ENCODE assay signal across 1 cellular context in genomic region chr2:85324639-85325465, GRCh38.
TF ChIP-seq lines count a peak whose summit lies in the region.

No MANE protein-coding gene starts in this region.

TF ChIP-seq in HepG2, 621 proteins besides CTCF, POLR2A, EP300 and RAD21 (continued from another document and continues in another):
- TF ChIP-seq, protein P1, sequence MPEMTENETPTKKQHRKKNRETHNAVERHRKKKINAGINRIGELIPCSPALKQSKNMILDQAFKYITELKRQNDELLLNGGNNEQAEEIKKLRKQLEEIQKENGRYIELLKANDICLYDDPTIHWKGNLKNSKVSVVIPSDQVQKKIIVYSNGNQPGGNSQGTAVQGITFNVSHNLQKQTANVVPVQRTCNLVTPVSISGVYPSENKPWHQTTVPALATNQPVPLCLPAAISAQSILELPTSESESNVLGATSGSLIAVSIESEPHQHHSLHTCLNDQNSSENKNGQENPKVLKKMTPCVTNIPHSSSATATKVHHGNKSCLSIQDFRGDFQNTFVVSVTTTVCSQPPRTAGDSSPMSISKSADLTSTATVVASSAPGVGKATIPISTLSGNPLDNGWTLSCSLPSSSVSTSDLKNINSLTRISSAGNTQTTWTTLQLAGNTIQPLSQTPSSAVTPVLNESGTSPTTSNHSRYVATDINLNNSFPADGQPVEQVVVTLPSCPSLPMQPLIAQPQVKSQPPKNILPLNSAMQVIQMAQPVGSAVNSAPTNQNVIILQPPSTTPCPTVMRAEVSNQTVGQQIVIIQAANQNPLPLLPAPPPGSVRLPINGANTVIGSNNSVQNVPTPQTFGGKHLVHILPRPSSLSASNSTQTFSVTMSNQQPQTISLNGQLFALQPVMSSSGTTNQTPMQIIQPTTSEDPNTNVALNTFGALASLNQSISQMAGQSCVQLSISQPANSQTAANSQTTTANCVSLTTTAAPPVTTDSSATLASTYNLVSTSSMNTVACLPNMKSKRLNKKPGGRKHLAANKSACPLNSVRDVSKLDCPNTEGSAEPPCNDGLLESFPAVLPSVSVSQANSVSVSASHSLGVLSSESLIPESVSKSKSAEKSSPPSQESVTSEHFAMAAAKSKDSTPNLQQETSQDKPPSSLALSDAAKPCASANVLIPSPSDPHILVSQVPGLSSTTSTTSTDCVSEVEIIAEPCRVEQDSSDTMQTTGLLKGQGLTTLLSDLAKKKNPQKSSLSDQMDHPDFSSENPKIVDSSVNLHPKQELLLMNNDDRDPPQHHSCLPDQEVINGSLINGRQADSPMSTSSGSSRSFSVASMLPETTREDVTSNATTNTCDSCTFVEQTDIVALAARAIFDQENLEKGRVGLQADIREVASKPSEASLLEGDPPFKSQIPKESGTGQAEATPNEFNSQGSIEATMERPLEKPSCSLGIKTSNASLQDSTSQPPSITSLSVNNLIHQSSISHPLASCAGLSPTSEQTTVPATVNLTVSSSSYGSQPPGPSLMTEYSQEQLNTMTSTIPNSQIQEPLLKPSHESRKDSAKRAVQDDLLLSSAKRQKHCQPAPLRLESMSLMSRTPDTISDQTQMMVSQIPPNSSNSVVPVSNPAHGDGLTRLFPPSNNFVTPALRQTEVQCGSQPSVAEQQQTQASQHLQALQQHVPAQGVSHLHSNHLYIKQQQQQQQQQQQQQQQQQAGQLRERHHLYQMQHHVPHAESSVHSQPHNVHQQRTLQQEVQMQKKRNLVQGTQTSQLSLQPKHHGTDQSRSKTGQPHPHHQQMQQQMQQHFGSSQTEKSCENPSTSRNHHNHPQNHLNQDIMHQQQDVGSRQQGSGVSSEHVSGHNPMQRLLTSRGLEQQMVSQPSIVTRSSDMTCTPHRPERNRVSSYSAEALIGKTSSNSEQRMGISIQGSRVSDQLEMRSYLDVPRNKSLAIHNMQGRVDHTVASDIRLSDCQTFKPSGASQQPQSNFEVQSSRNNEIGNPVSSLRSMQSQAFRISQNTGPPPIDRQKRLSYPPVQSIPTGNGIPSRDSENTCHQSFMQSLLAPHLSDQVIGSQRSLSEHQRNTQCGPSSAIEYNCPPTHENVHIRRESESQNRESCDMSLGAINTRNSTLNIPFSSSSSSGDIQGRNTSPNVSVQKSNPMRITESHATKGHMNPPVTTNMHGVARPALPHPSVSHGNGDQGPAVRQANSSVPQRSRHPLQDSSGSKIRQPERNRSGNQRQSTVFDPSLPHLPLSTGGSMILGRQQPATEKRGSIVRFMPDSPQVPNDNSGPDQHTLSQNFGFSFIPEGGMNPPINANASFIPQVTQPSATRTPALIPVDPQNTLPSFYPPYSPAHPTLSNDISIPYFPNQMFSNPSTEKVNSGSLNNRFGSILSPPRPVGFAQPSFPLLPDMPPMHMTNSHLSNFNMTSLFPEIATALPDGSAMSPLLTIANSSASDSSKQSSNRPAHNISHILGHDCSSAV (CRISPR knock-in tag; IDR thresholded peaks at IDR 0.05; ENCODE audit: borderline replicate concordance), result 0 out of 2 replicates have a peak, but pooled peaks have one; percentile 29
- TF ChIP-seq ZNF550 (CRISPR knock-in tag; IDR thresholded peaks at IDR 0.05; ENCODE audit: borderline replicate concordance) (no peak), ZNF282 (IDR thresholded peaks at IDR 0.05; ENCODE audit: partially characterized antibody) (no peak), DR1 (CRISPR knock-in tag; IDR thresholded peaks at IDR 0.05) (peak; percentile 39; the same call in 1 of the 2 replicates), NFYC (CRISPR knock-in tag; IDR thresholded peaks at IDR 0.05) (no peak; the same call in 1 of the 2 replicates), ETV5 (CRISPR knock-in tag; IDR thresholded peaks at IDR 0.05; ENCODE audit: borderline replicate concordance) (peak; percentile 71; the same call in 1 of the 2 replicates), SRSF9 (IDR thresholded peaks at IDR 0.05; ENCODE audit: borderline replicate concordance, insufficient read depth, low read depth, low read length, poor library complexity, severe bottlenecking) (no peak), GABPA (IDR thresholded peaks at IDR 0.05; ENCODE audit: low read depth, low read length) (no peak), GABPA (CRISPR knock-in tag; IDR thresholded peaks at IDR 0.05; ENCODE audit: low read depth) (peak; percentile 41; the same call in 1 of the 2 replicates), CHD4 (IDR thresholded peaks at IDR 0.05; ENCODE audit: borderline replicate concordance, low read length) (no peak; the same call in 1 of the 2 replicates), ZBED4 (CRISPR knock-in tag; IDR thresholded peaks at IDR 0.05; ENCODE audit: borderline replicate concordance) (peak; percentile 48; the same call in 1 of the 2 replicates), YEATS4 (CRISPR knock-in tag; IDR thresholded peaks at IDR 0.05; ENCODE audit: borderline replicate concordance) (peak; percentile 44; the same call in 1 of the 2 replicates), ZBTB7B (CRISPR knock-in tag; IDR thresholded peaks at IDR 0.05) (peak; percentile 59; the same call in 1 of the 2 replicates), ZC3H13 (CRISPR knock-in tag; IDR thresholded peaks at IDR 0.05) (no peak; the same call in 1 of the 2 replicates), NCOA2 (CRISPR knock-in tag; IDR thresholded peaks at IDR 0.05) (peak; percentile 95), ADNP (CRISPR knock-in tag; IDR thresholded peaks at IDR 0.05) (no peak), ZNF883 (CRISPR knock-in tag; IDR thresholded peaks at IDR 0.05; ENCODE audit: not compliant biosample characterization) (no peak), THAP11 (CRISPR knock-in tag; IDR thresholded peaks at IDR 0.05) (peak; percentile 83), ZSCAN30 (CRISPR knock-in tag; IDR thresholded peaks at IDR 0.05) (no peak), ZNF713 (CRISPR knock-in tag; IDR thresholded peaks at IDR 0.05) (no peak), ATM (IDR thresholded peaks at IDR 0.05; ENCODE audit: borderline replicate concordance) (no peak), SPEN (CRISPR knock-in tag; IDR thresholded peaks at IDR 0.05; ENCODE audit: low read depth) (0 out of 2 replicates have a peak, but pooled peaks have one; percentile 22), TCF12 (IDR thresholded peaks at IDR 0.05) (no peak), TCF12 (CRISPR knock-in tag; IDR thresholded peaks at IDR 0.05) (peak; percentile 85), FOXA1 (IDR thresholded peaks at IDR 0.05) (no peak), FOXA1 (CRISPR knock-in tag; IDR thresholded peaks at IDR 0.05) (peak; percentile 30), CBFB (CRISPR knock-in tag; IDR thresholded peaks at IDR 0.05) (peak; percentile 64; the same call in 1 of the 2 replicates), ZNF333 (CRISPR knock-in tag; IDR thresholded peaks at IDR 0.05; ENCODE audit: borderline replicate concordance) (no peak), ZNF484 (CRISPR knock-in tag; IDR thresholded peaks at IDR 0.05; ENCODE audit: borderline replicate concordance, low read depth) (no peak), HIC2 (CRISPR knock-in tag; IDR thresholded peaks at IDR 0.05; ENCODE audit: low read depth) (no peak), SALL2 (CRISPR knock-in tag; IDR thresholded peaks at IDR 0.05) (0 out of 2 replicates have a peak, but pooled peaks have one; percentile 12), ZNF317 (CRISPR knock-in tag; IDR thresholded peaks at IDR 0.05) (peak; percentile 79), TCF7 (IDR thresholded peaks at IDR 0.05; ENCODE audit: low read depth) (peak; percentile 93), MXD3 (CRISPR knock-in tag; IDR thresholded peaks at IDR 0.05) (no peak), ZNF224 (CRISPR knock-in tag; IDR thresholded peaks at IDR 0.05) (0 out of 2 replicates have a peak, but pooled peaks have one; percentile 7), HDAC2 (CRISPR knock-in tag; IDR thresholded peaks at IDR 0.05) (peak; percentile 74; the same call in 1 of the 2 replicates), SP5 (CRISPR knock-in tag; IDR thresholded peaks at IDR 0.05; ENCODE audit: borderline replicate concordance, low read depth) (peak; percentile 28; the same call in 1 of the 2 replicates), ZNF572 (CRISPR knock-in tag; IDR thresholded peaks at IDR 0.05) (no peak), CHD2 (IDR thresholded peaks at IDR 0.05; ENCODE audit: low read depth, low read length) (no peak), ZZZ3 (CRISPR knock-in tag; IDR thresholded peaks at IDR 0.05; ENCODE audit: borderline replicate concordance) (no peak), SP140L (CRISPR knock-in tag; IDR thresholded peaks at IDR 0.05; ENCODE audit: borderline replicate concordance) (no peak; the same call in 1 of the 2 replicates), DBP (CRISPR knock-in tag; IDR thresholded peaks at IDR 0.05; ENCODE audit: not compliant biosample characterization) (no peak), NFKB2 (CRISPR knock-in tag; IDR thresholded peaks at IDR 0.05; ENCODE audit: borderline replicate concordance) (no peak), ZMYM2 (CRISPR knock-in tag; IDR thresholded peaks at IDR 0.05) (peak; percentile 30; the same call in 1 of the 2 replicates)
- TF ChIP-seq, protein P2, sequence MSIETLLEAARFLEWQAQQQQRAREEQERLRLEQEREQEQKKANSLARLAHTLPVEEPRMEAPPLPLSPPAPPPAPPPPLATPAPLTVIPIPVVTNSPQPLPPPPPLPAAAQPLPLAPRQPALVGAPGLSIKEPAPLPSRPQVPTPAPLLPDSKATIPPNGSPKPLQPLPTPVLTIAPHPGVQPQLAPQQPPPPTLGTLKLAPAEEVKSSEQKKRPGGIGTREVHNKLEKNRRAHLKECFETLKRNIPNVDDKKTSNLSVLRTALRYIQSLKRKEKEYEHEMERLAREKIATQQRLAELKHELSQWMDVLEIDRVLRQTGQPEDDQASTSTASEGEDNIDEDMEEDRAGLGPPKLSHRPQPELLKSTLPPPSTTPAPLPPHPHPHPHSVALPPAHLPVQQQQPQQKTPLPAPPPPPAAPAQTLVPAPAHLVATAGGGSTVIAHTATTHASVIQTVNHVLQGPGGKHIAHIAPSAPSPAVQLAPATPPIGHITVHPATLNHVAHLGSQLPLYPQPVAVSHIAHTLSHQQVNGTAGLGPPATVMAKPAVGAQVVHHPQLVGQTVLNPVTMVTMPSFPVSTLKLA (IDR thresholded peaks at IDR 0.05), result no peak
